22 cellular contexts compared by ENCODE assay signal in genomic region chr19:2641332-2641698, GRCh38.
A peak's percentile ranks its signal among the peaks of the same experiment; 100 is the strongest.
DNase-seq lines count a peak whose midpoint lies in the region; ATAC-seq, FAIRE-seq and TF ChIP-seq lines count a peak whose summit lies in the region.
"Had no signal": no experiment of that assay in that cellular context is flagged by ENCODE, and none has a peak within 500 bp of the region (broad histone marks: within the 10 kb centered on the region; RNA-seq: fewer than 3 reads in every experiment).

No MANE protein-coding gene starts in this region.

- peaks cover 14 to 15% of the 10 kb centered on the region in 2 donors for H3K36me3 Mint-ChIP-seq in stimulated activated naive B cell treated with anti-CD40 and anti-IgM and Interleukin-4, amounts not matched to agents 10 μg/mL and 1 μg/mL and 100 μg/mL, for 72 hours
- H3K36me3 Mint-ChIP-seq: CD4-positive, alpha-beta memory T cell had no signal

- H3K9ac ChIP-seq in HepG2 (ENCODE audit: insufficient read depth, low read depth, low read length) (no peak overlapping the region), neuronal stem cell (ENCODE audit: low read depth, low read length, poor library complexity) (no peak overlapping the region)

- no peak overlapping the region for H2BK12ac ChIP-seq in neuronal stem cell (ENCODE audit: low read length)

- H3K27me3 ChIP-seq in HepG2 (ENCODE audit: control insufficient read depth in 1 of 2, insufficient read depth in 2 of 2, low read length in 2 of 2) (no peaks in the 10 kb centered on the region), right lobe of liver (no peaks in the 10 kb centered on the region), neuronal stem cell (ENCODE audit: control insufficient read depth in 3 of 3, insufficient read depth in 3 of 3, low read depth in 1 of 3, low read length in 3 of 3) (peaks cover 0 to 7% (median 0%) of the 10 kb centered on the region in 3 experiments)

- H3K36me3 ChIP-seq in HepG2 (replicated peaks in 1 of 2; ENCODE audit: control insufficient read depth in 1 of 2, insufficient read depth in 2 of 2, low read length in 2 of 2) (no peaks in the 10 kb centered on the region), right lobe of liver (no peaks in the 10 kb centered on the region), neuronal stem cell (replicated peaks in 1 of 2; ENCODE audit: control insufficient read depth in 2 of 2, insufficient read depth in 2 of 2, low read length in 2 of 2) (no peaks in the 10 kb centered on the region)

- H3K4me1 ChIP-seq in HepG2 (ENCODE audit: insufficient read depth, low read length): peaks cover 58% of the 10 kb centered on the region
- H3K4me1 ChIP-seq in right lobe of liver: peaks cover 0 to 10% (median 3%) of the 10 kb centered on the region in 4 donors
- no peaks in the 10 kb centered on the region for H3K4me1 ChIP-seq in neuronal stem cell (ENCODE audit: control insufficient read depth in 2 of 2, insufficient read depth in 1 of 2, low read depth in 1 of 2, low read length in 2 of 2)

- no peak for DNase-seq in HepG2 (ENCODE audit: low spot score)
- no peak for DNase-seq in right lobe of liver
- DNase-seq in NAMALWA (ENCODE audit: low spot score): peak; percentile 7
- no peak for DNase-seq in neuronal stem cell (ENCODE audit: low spot score)
- no peak for DNase-seq in stimulated activated naive B cell treated with anti-CD40 and anti-IgM and Interleukin-4, amounts not matched to agents 10 μg/mL and 1 μg/mL and 100 μg/mL, for 72 hours
- DNase-seq in activated CD4-positive, alpha-beta T cell treated with anti-CD3 and anti-CD28 coated beads, Interleukin-2, amount 50 U/mL, for 48 hours: no peak
- DNase-seq in KG1 (lab: John Stamatoyannopoulos, UW): no peak
- DNase-seq: C1 segment of cervical spinal cord, Calu3, COR-L47, DMS53, DMS79 treated with DMSO at 0.1 percent for 48 hours, GF-D8, GOT3, HCEC 1CT had no signal

- H3K18ac ChIP-seq in neuronal stem cell (ENCODE audit: low read length): no peak overlapping the region

- no peaks in the 10 kb centered on the region for H3K27me3 Mint-ChIP-seq in stimulated activated naive B cell treated with anti-CD40 and anti-IgM and Interleukin-4, amounts not matched to agents 10 μg/mL and 1 μg/mL and 100 μg/mL, for 72 hours
- H3K27me3 Mint-ChIP-seq: B cell; CD4-positive, alpha-beta memory T cell had no signal

- H3K4me2 ChIP-seq in HepG2 (ENCODE audit: low read depth, low read length): no peak overlapping the region
- H3K4me2 ChIP-seq in neuronal stem cell (ENCODE audit: insufficient read depth, low read length, poor library complexity, severe bottlenecking): no peak overlapping the region

- no peak overlapping the region for H2BK5ac ChIP-seq in neuronal stem cell (ENCODE audit: low read length)

- POLR2A ChIA-PET in HepG2 (lab: Yijun Ruan, JAX): no interaction called here

- H2BK15ac ChIP-seq in neuronal stem cell (ENCODE audit: low read length): no peak overlapping the region

- H3K4me3 ChIP-seq in HepG2 (replicated peaks in 1 of 3; ENCODE audit: insufficient read depth in 1 of 3, low read depth in 2 of 3, low read length in 3 of 3) (no peak overlapping the region), right lobe of liver (no peak overlapping the region), neuronal stem cell (ENCODE audit: low read length in 2 of 2) (no peak overlapping the region)

- H3K27ac ChIP-seq in HepG2 (ENCODE audit: extremely low read length, insufficient read depth, low read length): no peak overlapping the region
- H3K27ac ChIP-seq in right lobe of liver: no peak overlapping the region
- H3K27ac ChIP-seq in neuronal stem cell (replicated peaks; ENCODE audit: low read length): no peak overlapping the region
- H3K27ac ChIP-seq: 22Rv1 had no signal

- no peak overlapping the region for H3K4me3 Mint-ChIP-seq in stimulated activated naive B cell treated with anti-CD40 and anti-IgM and Interleukin-4, amounts not matched to agents 10 μg/mL and 1 μg/mL and 100 μg/mL, for 72 hours
- H3K4me3 Mint-ChIP-seq: B cell; CD4-positive, alpha-beta memory T cell had no signal

- FAIRE-seq in HepG2 (lab: Jason Lieb, UNC): no peak
- FAIRE-seq: A204.1, GM12892, H54 had no signal

- intact Hi-C loops in HepG2 (cut with micrococcal nuclease; ENCODE audit: unreplicated experiment): no loop called here
- intact Hi-C loops in right lobe of liver (cut with DNase I): loop anchor here in 1 of 2 donors (10.0 kb wide), 1 partner anchor 113 kb away; no protein-coding TSS in a partner anchor

- CTCF ChIA-PET in HepG2 (lab: Yijun Ruan, JAX; ENCODE audit: low intra/inter-chr PET ratio, low total read pairs): no interaction called here

- H3K79me1 ChIP-seq in neuronal stem cell (ENCODE audit: low read depth, low read length): no peaks in the 10 kb centered on the region

- no peaks in the 10 kb centered on the region for H3K79me2 ChIP-seq in HepG2 (ENCODE audit: insufficient read depth, low read length)

- H4K91ac ChIP-seq in neuronal stem cell (ENCODE audit: low read depth, low read length, poor library complexity): no peak overlapping the region

- in situ Hi-C loops in HepG2 (cut with HindIII; ENCODE audit: extremely low pct_ligation_motif_present, low pct_unique_long_range_greater_than_20kb): no loop called here

- H4K20me1 ChIP-seq in HepG2 (ENCODE audit: insufficient read depth, low read length): 0 out of 2 replicates have a peak, but pooled peaks cover 2% of the 10 kb centered on the region

- peak overlapping the region; percentile 65 for H3K23ac ChIP-seq in neuronal stem cell (ENCODE audit: low read depth, low read length, poor library complexity)

- TF ChIP-seq POLR2A in HepG2 (IDR thresholded peaks at IDR 0.05; ENCODE audit: insufficient read depth in 1 of 2, low read depth in 2 of 2, low read length in 2 of 2) (no peak), right lobe of liver (IDR thresholded peaks at IDR 0.05) (no peak)

- H2AFZ ChIP-seq in HepG2 (ENCODE audit: low read length) (no peak overlapping the region), neuronal stem cell (ENCODE audit: low read length) (no peak overlapping the region)

- ATAC-seq in HepG2: no peak
- no peak for ATAC-seq in right lobe of liver
- ATAC-seq in stimulated activated naive B cell treated with anti-CD40 and anti-IgM and Interleukin-4, amounts not matched to agents 10 μg/mL and 1 μg/mL and 100 μg/mL, for 72 hours (replicated peaks): no peak
- ATAC-seq in HG02840 (IDR thresholded peaks at IDR 0.05; ENCODE audit: low FRiP score, unreplicated experiment): no peak

- 77% methylated on average over 7 of the region's 7 CpGs for WGBS in HepG2 (ENCODE audit: low lambda C conversion rate)
- WGBS in right lobe of liver (ENCODE audit: insufficient coverage, low coverage, low lambda C conversion rate, missing lambda C conversion rate): 92% methylated on average over 4 of the region's 7 CpGs
- WGBS in neuronal stem cell (ENCODE audit: extremely low coverage in 2 of 2, insufficient read length in 2 of 2, insufficient replicate concordance in 1 of 2), 2 donors: no CpG with 5 or more reads among the region's 7 CpGs

- H3K4me1 Mint-ChIP-seq in stimulated activated naive B cell treated with anti-CD40 and anti-IgM and Interleukin-4, amounts not matched to agents 10 μg/mL and 1 μg/mL and 100 μg/mL, for 72 hours: peaks cover 46 to 74% of the 10 kb centered on the region in 2 donors

- no peaks in the 10 kb centered on the region for H3K9me3 Mint-ChIP-seq in stimulated activated naive B cell treated with anti-CD40 and anti-IgM and Interleukin-4, amounts not matched to agents 10 μg/mL and 1 μg/mL and 100 μg/mL, for 72 hours
- H3K9me3 Mint-ChIP-seq: CD4-positive, alpha-beta memory T cell had no signal

- TF ChIP-seq RAD21 in HepG2 (CRISPR knock-in tag; IDR thresholded peaks at IDR 0.05): no peak

- H3K9me3 ChIP-seq in HepG2 (ENCODE audit: low read length) (no peaks in the 10 kb centered on the region), right lobe of liver (no peaks in the 10 kb centered on the region), neuronal stem cell (replicated peaks in 1 of 2; ENCODE audit: control insufficient read depth in 2 of 2, insufficient read depth in 1 of 2, low read depth in 1 of 2, low read length in 2 of 2) (no peaks in the 10 kb centered on the region)

- H2BK120ac ChIP-seq in neuronal stem cell (ENCODE audit: low read depth, low read length): no peak overlapping the region

- H3K27ac Mint-ChIP-seq in stimulated activated naive B cell treated with anti-CD40 and anti-IgM and Interleukin-4, amounts not matched to agents 10 μg/mL and 1 μg/mL and 100 μg/mL, for 72 hours: peak overlapping the region; percentile 20

- no peak overlapping the region for H3K14ac ChIP-seq in neuronal stem cell (ENCODE audit: low read length)

- TF ChIP-seq CTCF in HepG2 (CRISPR knock-in tag; IDR thresholded peaks at IDR 0.05): no peak
- TF ChIP-seq CTCF in right lobe of liver (IDR thresholded peaks at IDR 0.05): no peak

- H4K8ac ChIP-seq in neuronal stem cell (ENCODE audit: low read depth, low read length): no peak overlapping the region

- no peak for TF ChIP-seq EP300 in HepG2 (IDR thresholded peaks at IDR 0.05; ENCODE audit: low read depth in 2 of 2, low read length in 2 of 2)
- TF ChIP-seq EP300 in HepG2 (CRISPR knock-in tag; IDR thresholded peaks at IDR 0.05; ENCODE audit: borderline replicate concordance): no peak

- no TSS peak for BruUV-seq in HepG2 (replicated peaks; lab: Mats Ljungman, UMichigan)

- no peak overlapping the region for H3K4ac ChIP-seq in neuronal stem cell (ENCODE audit: low read length)

- no peak overlapping the region for H2AK5ac ChIP-seq in neuronal stem cell (ENCODE audit: low read depth, low read length)

TF ChIP-seq in HepG2, 621 proteins besides CTCF, POLR2A, EP300 and RAD21:
- no peak for TF ChIP-seq ZNF350 (CRISPR knock-in tag; IDR thresholded peaks at IDR 0.05; ENCODE audit: borderline replicate concordance, low read depth)
- peak; percentile 94 for TF ChIP-seq ZNF543 (CRISPR knock-in tag; IDR thresholded peaks at IDR 0.05)
- no peak for TF ChIP-seq MAX (IDR thresholded peaks at IDR 0.05)
